ENCODE assay signal across 8 cellular contexts in genomic region chr5:61332891-61333350, GRCh38. TPM values are rescaled to one million over a fixed set of nuclear protein-coding genes. Genes with fewer than 3 reads are reported as not detected.
A peak's percentile ranks its signal among the peaks of the same experiment; 100 is the strongest.
DNase-seq lines count a peak whose midpoint lies in the region; ATAC-seq and TF ChIP-seq lines count a peak whose summit lies in the region.

No MANE protein-coding gene starts in this region.

- H3K4me2 ChIP-seq in mammary epithelial cell (ENCODE audit: insufficient read depth, low read depth, low read length), result peak overlapping the region; percentile 58

- in situ Hi-C loops in mammary epithelial cell (cut with MboI; ENCODE audit: low sequenced_read_pairs in 2 of 2), result loop anchor here in 1 of 2 donors (25.0 kb wide), 1 partner anchor 371 kb away; no protein-coding TSS in a partner anchor

- H4K20me1 ChIP-seq in mammary epithelial cell (ENCODE audit: insufficient read depth, low read length), result peaks cover 1% of the 10 kb centered on the region

- ATAC-seq in T-cell (replicated peaks in 1 of 4) (no peak), HG03469 (IDR thresholded peaks at IDR 0.05; ENCODE audit: unreplicated experiment) (no peak)

- peak overlapping the region; percentile 61 to 95 (median 75) for H3K4me3 Mint-ChIP-seq in T-cell

- peaks cover 0 to 14% of the 10 kb centered on the region in 2 donors for H3K27me3 Mint-ChIP-seq in T-cell

- no peak overlapping the region for H3K27ac Mint-ChIP-seq in T-cell

- intact Hi-C loops in mammary epithelial cell (cut with micrococcal nuclease), result loop anchor here (1.0 to 5.0 kb wide), 6 partner anchors 75 to 601 kb away; no protein-coding TSS in a partner anchor
- intact Hi-C loops in spleen (cut with DNase I; ENCODE audit: low total_unique reads), result loop anchor here (10.0 kb wide), 1 partner anchor 168 kb away; the partner anchor contains the start of gene SMIM15

- TF ChIP-seq CTCF in mammary epithelial cell (conservative IDR thresholded peaks at IDR 0.05 in 1 of 2, IDR thresholded peaks at IDR 0.05 in 1 of 2; ENCODE audit: extremely low read depth in 1 of 2, insufficient read depth in 1 of 2, low read depth in 1 of 2, low read length in 2 of 2) (no peak), spleen (IDR thresholded peaks at IDR 0.05 in 8 of 11, conservative IDR thresholded peaks at IDR 0.05 in 3 of 11) (no peak)

- H3K9ac ChIP-seq in mammary epithelial cell (ENCODE audit: insufficient read depth, low read length), result peak overlapping the region; percentile 67

- H3K27me3 ChIP-seq in mammary epithelial cell (ENCODE audit: insufficient read depth, low read length), result no peaks in the 10 kb centered on the region
- peaks cover 0 to 4% (median 0%) of the 10 kb centered on the region in 7 donors for H3K27me3 ChIP-seq in spleen (replicated peaks in 1 of 7)

- H3K79me2 ChIP-seq in mammary epithelial cell (ENCODE audit: insufficient read depth, low read length), result peaks cover 56% of the 10 kb centered on the region

- dilution Hi-C loops in mammary epithelial cell (cut with HindIII; ENCODE audit: low sequenced_read_pairs), result no loop called here

- CTCF ChIA-PET in T-cell (lab: Charles Lee) (no interaction called here), mammary epithelial cell (lab: Charles Lee; ENCODE audit: low non-redundant PET) (no interaction called here)

- POLR2A ChIA-PET in T-cell (lab: Charles Lee), result interaction anchor here (0.6 to 1.0 kb wide), 2 partner anchors 34 to 76 kb away, joined by 3 to 4 read pairs; no protein-coding TSS in a partner anchor

- H3K36me3 ChIP-seq in mammary epithelial cell (ENCODE audit: insufficient read depth, low read length) (no peaks in the 10 kb centered on the region), spleen (no peaks in the 10 kb centered on the region)

- DNase-seq in NCI-H2227 (lab: John Stamatoyannopoulos, UW; ENCODE audit: unreplicated experiment) (peak; percentile 42), NCI-H2227 treated with DMSO at 0.1 percent for 48 hours (lab: John Stamatoyannopoulos, UW) (no peak), T-cell (peak in 12 of 34 experiments; percentile 9 to 27 (median 14)), mammary epithelial cell (peak; percentile 56), iris pigment epithelial cell (ENCODE audit: low read depth) (peak; percentile 80), spleen (peak; percentile 93), NCI-H2196 (lab: John Stamatoyannopoulos, UW; ENCODE audit: unreplicated experiment) (no peak)

- peak overlapping the region; percentile 70 for H3K27ac ChIP-seq in mammary epithelial cell (ENCODE audit: insufficient read depth, low read depth, low read length)
- H3K27ac ChIP-seq in spleen, result peak overlapping the region; percentile 60 to 98 (median 86)

- no CpG with 5 or more reads among the region's 55 CpGs for WGBS in mammary epithelial cell (ENCODE audit: low coverage, missing lambda C conversion rate)
- WGBS in spleen, 5 donors, result 0 to 2% (median 0%) methylated on average over 5 to 55 of the region's 55 CpGs

- TF ChIP-seq POLR2A in spleen (IDR thresholded peaks at IDR 0.05), result no peak

- peaks cover 48 to 49% (median 49%) of the 10 kb centered on the region in 3 donors for H3K4me1 Mint-ChIP-seq in T-cell

- H3K9me3 ChIP-seq in mammary epithelial cell (replicated peaks; ENCODE audit: insufficient read depth, low read length), result no peaks in the 10 kb centered on the region
- no peaks in the 10 kb centered on the region for H3K9me3 ChIP-seq in spleen

- no TSS peak for BruUV-seq in mammary epithelial cell (replicated peaks; lab: Mats Ljungman, UMichigan)

- H3K36me3 Mint-ChIP-seq in T-cell, result peaks cover 13% of the 10 kb centered on the region

- peak overlapping the region; percentile 69 for H2AFZ ChIP-seq in mammary epithelial cell (ENCODE audit: low read depth, low read length)

- peaks cover 39% of the 10 kb centered on the region for H3K4me1 ChIP-seq in mammary epithelial cell (ENCODE audit: insufficient read depth, low read length)
- peaks cover 24 to 55% (median 37%) of the 10 kb centered on the region in 6 donors for H3K4me1 ChIP-seq in spleen

- no peaks in the 10 kb centered on the region for H3K9me3 Mint-ChIP-seq in T-cell

- H3K4me3 ChIP-seq in mammary epithelial cell (replicated peaks in 1 of 3; ENCODE audit: insufficient read depth in 1 of 3, low read depth in 2 of 3, low read length in 3 of 3) (peak overlapping the region; percentile 84 to 96 (median 89)), spleen (peak overlapping the region; percentile 74 to 99 (median 84))

RNA-seq across cellular contexts. Expression of gene ZSWIM6, which starts 0.9 kb away (rescaled TPM):
- total RNA-seq in T-cell (10 to 100 TPM in 3 of 5 donors, 1 to 10 TPM in 2; 8.3 to 11.3 (median 10.1) TPM), mammary epithelial cell (1 to 10 TPM; 9.3 to 9.7 TPM), spleen (10 to 100 TPM; 15.7 to 22.9 (median 19.1) TPM)
- polyA plus RNA-seq in mammary epithelial cell (6.8 TPM), spleen (1 to 10 TPM; 3.1 to 4.8 (median 3.4) TPM)
- polyA minus RNA-seq in mammary epithelial cell, result 2.3 TPM

Comparison
In these comparisons a context has a peak if more than half of its experiments do, and no peak if none do; other contexts are left out.
1. DNase-seq: peak in NCI-H2227 (single experiment), mammary epithelial cell (single experiment), iris pigment epithelial cell (single experiment) and spleen (single experiment); none in NCI-H2227 treated with DMSO at 0.1 percent for 48 hours (single experiment) and NCI-H2196 (single experiment).